In the genomic region with DNA sequence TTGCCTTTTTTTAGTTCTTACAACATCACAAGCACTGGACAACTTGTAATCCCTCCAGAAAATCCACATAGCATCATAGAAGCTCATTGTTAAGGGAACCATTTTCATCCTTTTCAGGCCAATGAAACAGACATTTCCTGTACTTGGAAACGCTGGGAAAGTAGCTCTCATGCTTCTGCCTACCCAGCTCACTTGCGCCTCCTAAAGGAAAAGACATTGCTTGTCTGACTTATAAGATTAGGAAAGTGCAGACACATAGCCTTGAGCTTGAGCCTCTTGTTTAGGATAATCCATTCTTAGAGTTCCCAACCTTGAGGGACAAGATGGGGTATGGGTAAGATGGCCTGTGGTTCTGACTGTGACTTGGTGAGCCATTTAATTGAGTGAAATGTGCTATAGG, we compare ENCODE assay signal across 16 cellular contexts.
DNase-seq lines count a peak whose midpoint lies in the region; ATAC-seq, FAIRE-seq and TF ChIP-seq lines count a peak whose summit lies in the region.
"Had no signal": no experiment of that assay in that cellular context is flagged by ENCODE, and none has a peak within 500 bp of the region (broad histone marks: within the 10 kb centered on the region; RNA-seq: fewer than 3 reads in every experiment).

No MANE protein-coding gene starts in this region.

- TF ChIP-seq POLR2A in H54 (IDR thresholded peaks at IDR 0.05; ENCODE audit: low read depth, low read length) = no peak

- no peaks in the 10 kb centered on the region for H3K36me3 ChIP-seq in kidney (ENCODE audit: control insufficient read depth in 1 of 2, insufficient read depth in 2 of 2, low read length in 2 of 2)
- H3K36me3 ChIP-seq: left ventricle myocardium inferior had no signal

- intact Hi-C loops in kidney (cut with DNase I) = no loop called here

- H3K27ac ChIP-seq in kidney (ENCODE audit: low read depth in 2 of 2, low read length in 2 of 2) = no peak overlapping the region
- H3K27ac ChIP-seq: left ventricle myocardium inferior had no signal

- H3K4me3 ChIP-seq in kidney (ENCODE audit: low read length in 2 of 2) = no peak overlapping the region
- H3K4me3 ChIP-seq: K562, left ventricle myocardium inferior had no signal

- TF ChIP-seq CTCF in kidney (IDR thresholded peaks at IDR 0.05; ENCODE audit: borderline replicate concordance, extremely low read depth, insufficient read depth) = no peak

- no peak overlapping the region for H3K9ac ChIP-seq in kidney (ENCODE audit: low read length in 2 of 2)

- no peak for FAIRE-seq in kidney (lab: Jason Lieb, UNC)
- FAIRE-seq in H54 (lab: Jason Lieb, UNC) = no peak
- FAIRE-seq: K562 had no signal

- no peak for ATAC-seq in HG03469 (IDR thresholded peaks at IDR 0.05; ENCODE audit: unreplicated experiment)
- ATAC-seq: K562; stimulated activated memory B cell treated with anti-CD40 and anti-IgM and Interleukin-4, amounts not matched to agents 10 μg/mL and 1 μg/mL and 100 μg/mL, for 72 hours had no signal

- DNase-seq in H4 (ENCODE audit: low spot score) = peak; percentile 7
- peak; percentile 15 for DNase-seq in NCI-H460 (ENCODE audit: extremely low read depth, low read depth)
- peak; percentile 56 for DNase-seq in dermis blood vessel endothelial cell
- DNase-seq in medulla oblongata (ENCODE audit: extremely low spot score) = peak; percentile 18
- DNase-seq in kidney = no peak
- no peak for DNase-seq in H54 (ENCODE audit: insufficient read length, low spot score)
- DNase-seq: activated CD4-positive, alpha-beta T cell treated with anti-CD3 and anti-CD28 coated beads for 1 hour; activated effector memory CD4-positive, alpha-beta T cell treated with anti-CD3 and anti-CD28 coated beads, Interleukin-2, amount 50 U/mL, for 16 hours; caudate nucleus; HCEC 1CT; left ventricle myocardium inferior; NCI-H2171; occipital lobe had no signal

- no peaks in the 10 kb centered on the region for H3K4me1 ChIP-seq in kidney (ENCODE audit: control insufficient read depth in 1 of 2, insufficient read depth in 1 of 2, low read depth in 1 of 2, low read length in 2 of 2)
- H3K4me1 ChIP-seq: left ventricle myocardium inferior had no signal

- no peaks in the 10 kb centered on the region for H3K9me3 ChIP-seq in kidney (ENCODE audit: control insufficient read depth in 1 of 2, low read length in 2 of 2)

Comparison
In these comparisons a context has a peak if more than half of its experiments do, and no peak if none do; other contexts are left out.
1. DNase-seq: peak in H4 (single experiment), NCI-H460 (single experiment), dermis blood vessel endothelial cell (single experiment) and medulla oblongata (single experiment); none in kidney (single experiment) and H54 (single experiment).